Comparison of ENCODE assay signal across 8 cellular contexts in the genomic region with DNA sequence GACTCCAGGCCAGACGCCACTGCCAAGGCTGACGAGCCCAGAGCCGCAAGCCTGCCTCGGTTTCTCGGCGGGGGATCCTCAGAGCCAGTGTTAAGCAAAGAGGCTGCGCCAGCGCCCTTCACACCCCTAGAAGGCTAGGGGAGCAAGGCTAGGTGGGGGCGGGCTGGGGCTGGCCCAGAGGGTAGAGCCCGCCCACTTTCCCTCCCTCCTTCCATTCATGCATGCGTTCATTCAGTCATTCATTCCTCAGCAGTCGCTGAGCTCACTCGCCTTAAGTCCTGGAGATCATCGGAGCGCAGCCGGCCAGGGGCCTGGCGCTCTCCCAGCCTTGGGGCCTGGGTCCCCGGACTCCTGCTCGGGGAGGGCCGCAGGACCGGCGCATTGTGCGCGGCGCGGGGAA.
DNase-seq lines count a peak whose midpoint lies in the region; ATAC-seq and TF ChIP-seq lines count a peak whose summit lies in the region.
"Not testable (repeated sequence)": the region's sequence is repeated elsewhere in the genome, so short reads cannot be mapped to it uniquely, and the experiment has no call there.

No MANE protein-coding gene starts in this region.

- not testable (repeated sequence) for DNase-seq in CD4-positive, alpha-beta T cell; activated CD8-positive, alpha-beta T cell treated with anti-CD3 and anti-CD28 coated beads, Interleukin-2, amount 10 ng/mL, durations not matched to agents 7 days and 5 days; heart left ventricle; natural killer cell

- CTCF ChIA-PET in CD4-positive, alpha-beta T cell (lab: Charles Lee); activated CD8-positive, alpha-beta T cell treated with anti-CD3 and anti-CD28 coated beads, Interleukin-2, amount 10 ng/mL, durations not matched to agents 7 days and 5 days (lab: Charles Lee): not testable (repeated sequence)

- TF ChIP-seq CTCF in CD4-positive, alpha-beta T cell (IDR thresholded peaks at IDR 0.05); heart left ventricle (IDR thresholded peaks at IDR 0.05); natural killer cell (IDR thresholded peaks at IDR 0.05): not testable (repeated sequence)

- H3K4me1 ChIP-seq in heart left ventricle: not testable (repeated sequence)

- H3K9me3 Mint-ChIP-seq in CD4-positive, alpha-beta T cell; activated CD8-positive, alpha-beta T cell treated with anti-CD3 and anti-CD28 coated beads, Interleukin-2, amount 10 ng/mL, durations not matched to agents 7 days and 5 days (ENCODE audit: insufficient read depth); natural killer cell: not testable (repeated sequence)

- not testable (repeated sequence) for H3K4me3 ChIP-seq in heart left ventricle

- H3K4me1 Mint-ChIP-seq in CD4-positive, alpha-beta T cell (ENCODE audit: low read depth); activated CD8-positive, alpha-beta T cell treated with anti-CD3 and anti-CD28 coated beads, Interleukin-2, amount 10 ng/mL, durations not matched to agents 7 days and 5 days (ENCODE audit: low read depth); natural killer cell: not testable (repeated sequence)

- POLR2A ChIA-PET in CD4-positive, alpha-beta T cell (lab: Charles Lee); activated CD8-positive, alpha-beta T cell treated with anti-CD3 and anti-CD28 coated beads, Interleukin-2, amount 10 ng/mL, durations not matched to agents 7 days and 5 days (lab: Charles Lee): not testable (repeated sequence)

- intact Hi-C loops in CD4-positive, alpha-beta T cell (cut with DNase I, micrococcal nuclease); heart left ventricle (cut with DNase I); natural killer cell (cut with micrococcal nuclease): not testable (repeated sequence)

- H3K27ac Mint-ChIP-seq in CD4-positive, alpha-beta T cell; activated CD8-positive, alpha-beta T cell treated with anti-CD3 and anti-CD28 coated beads, Interleukin-2, amount 10 ng/mL, durations not matched to agents 7 days and 5 days; natural killer cell: not testable (repeated sequence)

- H3K27me3 ChIP-seq in CD4-positive, alpha-beta T cell (ENCODE audit: control insufficient read depth, insufficient read depth, low read length); heart left ventricle: not testable (repeated sequence)

- WGBS in heart left ventricle, 4 donors: no CpG with 5 or more reads among the region's 26 CpGs

- H3K9me3 ChIP-seq in CD4-positive, alpha-beta T cell (ENCODE audit: control insufficient read depth, low read length); heart left ventricle: not testable (repeated sequence)

- not testable (repeated sequence) for H3K4me3 Mint-ChIP-seq in CD4-positive, alpha-beta T cell; activated CD8-positive, alpha-beta T cell treated with anti-CD3 and anti-CD28 coated beads, Interleukin-2, amount 10 ng/mL, durations not matched to agents 7 days and 5 days; natural killer cell

- not testable (repeated sequence) for TF ChIP-seq POLR2A in heart left ventricle (IDR thresholded peaks at IDR 0.05)

- H3K27ac ChIP-seq in CD4-positive, alpha-beta T cell (ENCODE audit: low read depth, low read length); heart left ventricle: not testable (repeated sequence)

- not testable (repeated sequence) for H3K27me3 Mint-ChIP-seq in CD4-positive, alpha-beta T cell; activated CD8-positive, alpha-beta T cell treated with anti-CD3 and anti-CD28 coated beads, Interleukin-2, amount 10 ng/mL, durations not matched to agents 7 days and 5 days (ENCODE audit: low read depth); natural killer cell (ENCODE audit: low read depth in 2 of 2)

- H3K36me3 ChIP-seq in heart left ventricle: not testable (repeated sequence)

- ATAC-seq in CD4-positive, alpha-beta T cell (ENCODE audit: poor library complexity): peak; percentile 43
- ATAC-seq in GM19328 (IDR thresholded peaks at IDR 0.05; ENCODE audit: unreplicated experiment) (peak; percentile 32), GM21619 (IDR thresholded peaks at IDR 0.05; ENCODE audit: unreplicated experiment) (peak; percentile 37), HG02840 (IDR thresholded peaks at IDR 0.05; ENCODE audit: low FRiP score, unreplicated experiment) (peak; percentile 41), HG03460 (IDR thresholded peaks at IDR 0.05; ENCODE audit: unreplicated experiment) (peak; percentile 38), heart left ventricle (peak in 3 of 4 donors; percentile 59 to 77 (median 66)), natural killer cell (peak in 2 of 3 donors; percentile 11 to 22)
- peak; percentile 44 for ATAC-seq in activated CD8-positive, alpha-beta T cell treated with anti-CD3 and anti-CD28 coated beads, Interleukin-2, amount 10 ng/mL, durations not matched to agents 7 days and 5 days

- H3K36me3 Mint-ChIP-seq in CD4-positive, alpha-beta T cell (ENCODE audit: low read depth); activated CD8-positive, alpha-beta T cell treated with anti-CD3 and anti-CD28 coated beads, Interleukin-2, amount 10 ng/mL, durations not matched to agents 7 days and 5 days (ENCODE audit: low read depth); natural killer cell: not testable (repeated sequence)
